10 cellular contexts compared by ENCODE assay signal in the genomic region with DNA sequence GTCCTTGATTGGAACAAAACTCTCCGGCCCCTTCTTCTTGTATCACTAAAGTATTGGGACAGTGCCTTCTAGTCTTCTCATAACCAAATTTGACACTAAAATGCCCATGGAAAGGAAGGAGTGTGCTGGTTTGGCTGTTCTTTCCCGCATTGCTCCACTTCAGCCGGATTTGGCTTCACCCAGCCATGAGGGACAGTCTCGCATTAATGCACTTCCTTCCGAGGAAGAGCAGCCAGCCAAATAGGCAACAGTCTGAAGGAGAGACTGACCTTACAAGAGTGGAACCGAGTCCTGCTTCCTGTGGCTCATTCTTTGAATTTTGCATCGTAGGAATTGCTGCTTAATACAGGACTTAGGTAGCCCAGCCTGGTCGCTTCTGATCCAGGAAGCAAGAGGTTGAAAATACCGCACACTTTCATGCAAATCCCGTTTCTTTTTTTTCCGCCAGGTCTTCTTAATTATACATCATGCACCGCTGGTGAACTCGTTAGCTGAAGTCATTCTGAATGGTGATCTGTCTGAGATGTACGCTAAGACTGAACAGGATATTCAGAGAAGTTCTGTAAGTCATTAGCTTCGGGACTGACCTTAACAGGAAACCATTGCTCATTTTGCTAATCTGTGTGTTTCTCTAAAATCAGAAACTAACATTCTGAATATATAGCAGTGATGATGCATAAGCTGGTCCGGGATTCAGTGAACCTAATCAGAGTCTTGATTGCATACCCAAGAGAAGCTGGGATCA. TPM values are rescaled to one million over a fixed set of nuclear protein-coding genes. Genes with fewer than 3 reads are reported as not detected.
A peak's percentile ranks its signal among the peaks of the same experiment; 100 is the strongest.
DNase-seq lines count a peak whose midpoint lies in the region; ATAC-seq and TF ChIP-seq lines count a peak whose summit lies in the region.
"Had no signal": no experiment of that assay in that cellular context is flagged by ENCODE, and none has a peak within 500 bp of the region (broad histone marks: within the 10 kb centered on the region; RNA-seq: fewer than 3 reads in every experiment).

No MANE protein-coding gene starts in this region.

- H3K9me3 ChIP-seq in BLaER1 (no peaks in the 10 kb centered on the region), neural progenitor cell (ENCODE audit: low read depth) (no peaks in the 10 kb centered on the region)
- H3K9me3 ChIP-seq in effector memory CD4-positive, alpha-beta T cell (ENCODE audit: control insufficient read depth, low read length): no peaks in the 10 kb centered on the region

- H3K4me3 Mint-ChIP-seq in neural progenitor cell: no peak overlapping the region
- H3K4me3 Mint-ChIP-seq: brain, WTC11 had no signal

- H3K36me3 ChIP-seq in BLaER1: peaks cover 67% of the 10 kb centered on the region
- no peaks in the 10 kb centered on the region for H3K36me3 ChIP-seq in neural progenitor cell
- peaks cover 21% of the 10 kb centered on the region for H3K36me3 ChIP-seq in effector memory CD4-positive, alpha-beta T cell (ENCODE audit: control insufficient read depth, insufficient read depth, low read length)

- TF ChIP-seq CTCF in neural progenitor cell (IDR thresholded peaks at IDR 0.05): no peak

- H3K27me3 ChIP-seq in BLaER1 (no peaks in the 10 kb centered on the region), neural progenitor cell (no peaks in the 10 kb centered on the region)
- no peaks in the 10 kb centered on the region for H3K27me3 ChIP-seq in effector memory CD4-positive, alpha-beta T cell (replicated peaks; ENCODE audit: control insufficient read depth, insufficient read depth, low read length, poor library complexity, severe bottlenecking)

- no peak overlapping the region for H2AFZ ChIP-seq in neural progenitor cell (replicated peaks)

- H4K20me1 ChIP-seq in BLaER1: no peaks in the 10 kb centered on the region; the same call in 1 of the 2 replicates
- H4K20me1 ChIP-seq in neural progenitor cell (ENCODE audit: low read depth): no peaks in the 10 kb centered on the region

- H3K27ac ChIP-seq in BLaER1 (peak overlapping the region; percentile 49), neural progenitor cell (no peak overlapping the region)
- no peak overlapping the region for H3K27ac ChIP-seq in effector memory CD4-positive, alpha-beta T cell (ENCODE audit: insufficient read depth, low read length, poor library complexity, severe bottlenecking)

- no peaks in the 10 kb centered on the region for H3K9me3 Mint-ChIP-seq in neural progenitor cell
- H3K9me3 Mint-ChIP-seq: brain, WTC11 had no signal

- H3K4me2 ChIP-seq in BLaER1 (peak overlapping the region; percentile 77), neural progenitor cell (no peak overlapping the region)

- H3K4me1 Mint-ChIP-seq in neural progenitor cell: peaks cover 38% of the 10 kb centered on the region

- no peak overlapping the region; the same call in 1 of the 2 replicates for H3K4me3 ChIP-seq in BLaER1
- no peak overlapping the region for H3K4me3 ChIP-seq in neural progenitor cell
- H3K4me3 ChIP-seq in effector memory CD4-positive, alpha-beta T cell (ENCODE audit: insufficient read depth, low read depth, low read length, poor library complexity, severe bottlenecking): no peak overlapping the region

- ATAC-seq in GM19023 (IDR thresholded peaks at IDR 0.05; ENCODE audit: unreplicated experiment) (peak; percentile 34), HG03342 (IDR thresholded peaks at IDR 0.05; ENCODE audit: unreplicated experiment) (peak; percentile 47)

- H3K4me1 ChIP-seq in BLaER1 (peaks cover 40% of the 10 kb centered on the region), neural progenitor cell (peaks cover 30% of the 10 kb centered on the region)
- peaks cover 5% of the 10 kb centered on the region for H3K4me1 ChIP-seq in effector memory CD4-positive, alpha-beta T cell (ENCODE audit: control insufficient read depth, insufficient read depth, low read length, poor library complexity, severe bottlenecking)

- H3F3A ChIP-seq in neural progenitor cell (ENCODE audit: low read depth): peaks cover 15% of the 10 kb centered on the region

- H3K36me3 Mint-ChIP-seq in neural progenitor cell: peaks cover 10% of the 10 kb centered on the region
- H3K36me3 Mint-ChIP-seq: WTC11 had no signal

- H3K79me2 ChIP-seq in neural progenitor cell (ENCODE audit: low read depth): no peaks in the 10 kb centered on the region

- H3K9ac ChIP-seq in BLaER1: peak overlapping the region; percentile 27; the same call in 1 of the 2 replicates
- no peak overlapping the region for H3K9ac ChIP-seq in neural progenitor cell

- H3K27ac Mint-ChIP-seq in neural progenitor cell: no peak overlapping the region
- H3K27ac Mint-ChIP-seq: WTC11 had no signal

- peaks cover 10% of the 10 kb centered on the region for H3K27me3 Mint-ChIP-seq in neural progenitor cell (ENCODE audit: insufficient read depth, low read depth)
- H3K27me3 Mint-ChIP-seq: brain had no signal

- peak; percentile 54 for DNase-seq in fibroblast of gingiva (ENCODE audit: low read depth)
- DNase-seq in neural progenitor cell (ENCODE audit: low spot score): no peak
- DNase-seq in Kasumi-1 (lab: John Stamatoyannopoulos, UW): no peak
- no peak for DNase-seq in effector memory CD4-positive, alpha-beta T cell
- DNase-seq in NCI-H748 (lab: John Stamatoyannopoulos, UW; ENCODE audit: unreplicated experiment): no peak

RNA-seq across cellular contexts. Expression of gene CLEC16A, which starts 38.2 kb away (rescaled TPM):
- total RNA-seq in neural progenitor cell (ENCODE audit: low replicate concordance): 7.8 and 11.9 TPM in 2 replicates

RNA-seq across cellular contexts. Expression of gene DEXI, which starts 40.3 kb away (rescaled TPM):
- total RNA-seq in neural progenitor cell (ENCODE audit: low replicate concordance): 16.4 and 45.9 TPM in 2 replicates
